8 cellular contexts compared by ENCODE assay signal in the genomic region with DNA sequence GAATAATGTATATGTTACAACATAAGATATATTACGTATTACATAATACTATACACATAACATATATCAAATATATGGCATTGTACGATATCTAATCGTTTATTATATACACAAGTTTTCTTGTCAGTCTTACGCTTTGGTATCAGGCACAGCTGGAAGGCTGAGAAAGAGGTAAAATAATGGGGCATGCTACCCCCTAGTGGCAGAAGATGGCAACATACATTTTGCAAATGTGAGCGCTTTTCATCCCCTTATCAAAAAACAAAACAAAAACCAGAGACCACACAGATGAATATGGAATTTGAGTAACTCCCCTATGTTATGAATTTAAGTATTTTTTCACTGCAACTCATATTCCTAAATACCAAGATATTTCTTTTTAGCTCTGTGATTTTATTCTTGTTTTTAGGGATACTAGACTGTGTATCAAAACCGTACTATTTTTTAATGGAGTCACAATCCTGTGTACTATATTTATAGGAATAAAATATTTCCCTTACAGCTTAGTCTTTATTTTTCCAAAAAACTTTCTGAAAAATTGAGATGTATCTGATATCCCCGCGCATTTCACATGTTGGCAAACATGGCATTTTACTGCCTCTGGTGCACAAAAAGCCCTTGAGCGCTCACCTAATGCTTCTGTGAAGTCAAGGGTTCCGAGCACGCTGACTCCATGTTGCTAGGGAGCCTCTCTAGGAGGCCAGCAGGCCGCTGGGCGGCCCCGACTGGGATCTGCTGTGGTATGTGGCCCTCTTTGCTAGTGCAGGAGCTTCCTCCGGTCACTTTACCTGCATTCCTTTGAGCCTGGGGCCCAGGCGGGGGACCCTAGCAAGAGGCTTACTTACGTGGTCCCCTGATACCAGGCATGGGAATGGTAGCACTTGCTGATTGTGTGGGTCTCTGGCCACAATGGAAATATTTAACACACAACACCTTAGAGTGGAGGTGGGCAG.
DNase-seq lines count a peak whose midpoint lies in the region; ATAC-seq and TF ChIP-seq lines count a peak whose summit lies in the region.

No MANE protein-coding gene starts in this region.

- WGBS in right lobe of liver (ENCODE audit: insufficient coverage, low coverage, low lambda C conversion rate, missing lambda C conversion rate) = 35% methylated on average over 15 of the region's 17 CpGs
- WGBS in testis, 2 donors = 42 to 55% methylated on average over 17 of the region's 17 CpGs

- intact Hi-C loops in right lobe of liver (cut with DNase I) (no loop called here), testis (cut with DNase I; ENCODE audit: low total_unique reads) (no loop called here)

- H3K36me3 ChIP-seq in right lobe of liver = no peaks in the 10 kb centered on the region
- H3K36me3 ChIP-seq in testis (ENCODE audit: low read depth, missing control alignments) = no peaks in the 10 kb centered on the region

- ATAC-seq in GM19395 (IDR thresholded peaks at IDR 0.05; ENCODE audit: unreplicated experiment) = peak; percentile 60
- ATAC-seq in right lobe of liver = peak; percentile 52 to 68 (median 64)

- TF ChIP-seq POLR2A in right lobe of liver (IDR thresholded peaks at IDR 0.05) (no peak), testis (IDR thresholded peaks at IDR 0.05) (no peak)

- H3K27me3 ChIP-seq in right lobe of liver (no peaks in the 10 kb centered on the region), testis (no peaks in the 10 kb centered on the region)

- DNase-seq in DMS 273 treated with DMSO at 0.1 percent for 48 hours (lab: John Stamatoyannopoulos, UW) (peak; percentile 24), LoVo (ENCODE audit: low spot score) (peak; percentile 63), SKM-1 treated with dmso at 0.1 percent for 144 hours (lab: John Stamatoyannopoulos, UW; ENCODE audit: unreplicated experiment) (peak; percentile 54), coronary artery (ENCODE audit: low spot score) (no peak), right lobe of liver (no peak), testis (peak; percentile 75), GOT3 (lab: John Stamatoyannopoulos, UW) (no peak)

- H3K27ac ChIP-seq in coronary artery = peak overlapping the region; percentile 62 to 86
- no peak overlapping the region for H3K27ac ChIP-seq in right lobe of liver
- H3K27ac ChIP-seq in testis = no peak overlapping the region

- H3K9me3 ChIP-seq in right lobe of liver = no peaks in the 10 kb centered on the region
- no peaks in the 10 kb centered on the region for H3K9me3 ChIP-seq in testis

- no peak overlapping the region for H3K4me3 ChIP-seq in coronary artery
- no peak overlapping the region for H3K4me3 ChIP-seq in right lobe of liver
- H3K4me3 ChIP-seq in testis = no peak overlapping the region

- peak; percentile 54 for TF ChIP-seq CTCF in coronary artery (IDR thresholded peaks at IDR 0.05)
- TF ChIP-seq CTCF in right lobe of liver (IDR thresholded peaks at IDR 0.05) = peak; percentile 62 to 90 (median 83)
- TF ChIP-seq CTCF in testis (IDR thresholded peaks at IDR 0.05) = peak; percentile 79 to 94 (median 88)

- H3K4me1 ChIP-seq in right lobe of liver (no peaks in the 10 kb centered on the region), testis (peaks cover 7% of the 10 kb centered on the region)

Comparison
In these comparisons a context has a peak if more than half of its experiments do, and no peak if none do; other contexts are left out.
1. DNase-seq: peak in DMS 273 treated with DMSO at 0.1 percent for 48 hours (single experiment), LoVo (single experiment), SKM-1 treated with dmso at 0.1 percent for 144 hours (single experiment) and testis (single experiment); none in coronary artery (single experiment), right lobe of liver (0 of 3) and GOT3 (single experiment).
2. H3K27ac ChIP-seq: peak in coronary artery (2 of 2); none in right lobe of liver (0 of 3) and testis (0 of 2).
3. Peak in every context shown above with its lines, with median percentiles within 50 percentile points of each other: CTCF ChIP-seq.